Comparison of ENCODE assay signal across 15 cellular contexts in the genomic region with DNA sequence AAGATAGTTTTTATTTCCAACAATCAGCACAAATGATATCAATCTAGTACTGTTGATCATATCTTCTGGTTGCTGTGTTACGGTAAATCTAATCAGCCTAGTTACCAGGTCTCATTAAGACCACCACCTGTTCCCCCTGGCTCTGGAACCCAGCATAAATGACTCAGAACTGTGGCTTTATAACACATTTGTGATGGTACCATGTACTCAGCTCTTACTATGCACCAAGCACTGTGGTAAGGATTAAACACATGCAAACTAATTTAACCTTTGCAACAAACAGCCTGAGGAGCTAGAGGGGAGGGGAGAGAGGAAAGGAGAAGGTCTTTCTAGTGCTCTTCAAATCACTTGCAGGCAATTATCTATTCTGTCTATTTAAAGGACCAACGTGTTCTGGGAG.
"Had no signal": no experiment of that assay in that cellular context is flagged by ENCODE, and none has a peak within 500 bp of the region (broad histone marks: within the 10 kb centered on the region; RNA-seq: fewer than 3 reads in every experiment).

No MANE protein-coding gene starts in this region.

- H3K4me3 ChIP-seq: body of pancreas, neural progenitor cell, right atrium auricular region, tibial nerve had no signal

- H3K27me3 Mint-ChIP-seq: activated CD4-positive, alpha-beta T cell treated with anti-CD3 and anti-CD28 coated beads for 36 hours; activated naive CD8-positive, alpha-beta T cell treated with anti-CD3 and anti-CD28 coated beads, Interleukin-2, amount 10 ng/mL, durations not matched to agents 7 days and 5 days; effector memory CD8-positive, alpha-beta T cell; progenitor cell of endocrine pancreas had no signal

- H3K9me3 ChIP-seq: body of pancreas, right atrium auricular region, tibial nerve had no signal

- H3K4me2 ChIP-seq: neural progenitor cell had no signal

- H3K9me3 Mint-ChIP-seq: activated naive CD8-positive, alpha-beta T cell treated with anti-CD3 and anti-CD28 coated beads, Interleukin-2, amount 10 ng/mL, durations not matched to agents 7 days and 5 days; activated T-helper 1 cell treated with anti-CD3 and anti-CD28 coated beads, Interleukin-12 subunit alpha, Interleukin-12 subunit beta, Interleukin-2, Interleukin-4 antibody, amounts not matched to agents 30 ng/mL and 10 ng/mL and 1 ng/mL, durations not matched to agents 14 hours and 24 hours and 36 hours; effector memory CD8-positive, alpha-beta T cell had no signal

- H3K9ac ChIP-seq: neural progenitor cell had no signal

- H3K4me3 Mint-ChIP-seq: activated CD4-positive, alpha-beta T cell treated with anti-CD3 and anti-CD28 coated beads for 36 hours; activated naive CD8-positive, alpha-beta T cell treated with anti-CD3 and anti-CD28 coated beads, Interleukin-2, amount 10 ng/mL, durations not matched to agents 7 days and 5 days; activated T-helper 1 cell treated with anti-CD3 and anti-CD28 coated beads, Interleukin-12 subunit alpha, Interleukin-12 subunit beta, Interleukin-2, Interleukin-4 antibody, amounts not matched to agents 30 ng/mL and 10 ng/mL and 1 ng/mL, durations not matched to agents 14 hours and 24 hours and 36 hours; effector memory CD8-positive, alpha-beta T cell; neural progenitor cell had no signal

- ATAC-seq: activated CD4-positive, alpha-beta T cell treated with anti-CD3 and anti-CD28 coated beads for 36 hours; body of pancreas; effector memory CD8-positive, alpha-beta T cell; left ventricle myocardium superior had no signal

- H3K36me3 ChIP-seq: neural progenitor cell, right atrium auricular region, tibial nerve had no signal

- H3K27ac ChIP-seq: body of pancreas, neural progenitor cell, right atrium auricular region, tibial nerve had no signal

- H3K4me1 ChIP-seq: body of pancreas, neural progenitor cell, tibial nerve had no signal

- H3K27me3 ChIP-seq: body of pancreas, neural progenitor cell, right atrium auricular region, tibial nerve had no signal

- DNase-seq: activated CD4-positive, alpha-beta T cell treated with anti-CD3 and anti-CD28 coated beads for 36 hours; activated CD4-positive, alpha-beta T cell treated with anti-CD3 and anti-CD28 coated beads, Interleukin-2, amount 50 U/mL, for 48 hours; activated gamma-delta T cell treated with Interleukin-2 at 50 U/mL for 16 hours; activated naive CD8-positive, alpha-beta T cell treated with anti-CD3 and anti-CD28 coated beads, Interleukin-2, amount 10 ng/mL, durations not matched to agents 7 days and 5 days; body of pancreas; caudate nucleus; effector memory CD8-positive, alpha-beta T cell; left ventricle myocardium superior; stimulated activated CD4-positive, alpha-beta T cell treated with anti-CD3 and anti-CD28 coated beads, Interleukin-2, amount 100 ng/mL, for 24 hours; stimulated activated naive CD4-positive, alpha-beta T cell treated with Interleukin-2 at 50 U/mL for 16 hours had no signal

- H3K36me3 Mint-ChIP-seq: activated naive CD8-positive, alpha-beta T cell treated with anti-CD3 and anti-CD28 coated beads, Interleukin-2, amount 10 ng/mL, durations not matched to agents 7 days and 5 days; neural progenitor cell had no signal

- H2AFZ ChIP-seq: neural progenitor cell had no signal

- H3K27ac Mint-ChIP-seq: activated CD4-positive, alpha-beta T cell treated with anti-CD3 and anti-CD28 coated beads for 36 hours; activated naive CD8-positive, alpha-beta T cell treated with anti-CD3 and anti-CD28 coated beads, Interleukin-2, amount 10 ng/mL, durations not matched to agents 7 days and 5 days; activated T-helper 1 cell treated with anti-CD3 and anti-CD28 coated beads, Interleukin-12 subunit alpha, Interleukin-12 subunit beta, Interleukin-2, Interleukin-4 antibody, amounts not matched to agents 30 ng/mL and 10 ng/mL and 1 ng/mL, durations not matched to agents 14 hours and 24 hours and 36 hours; neural progenitor cell; progenitor cell of endocrine pancreas had no signal

- H3K4me1 Mint-ChIP-seq: activated naive CD8-positive, alpha-beta T cell treated with anti-CD3 and anti-CD28 coated beads, Interleukin-2, amount 10 ng/mL, durations not matched to agents 7 days and 5 days had no signal
